In genomic region chr3:168002786-168003368, GRCh38 we compare ENCODE assay signal across 14 cellular contexts.
DNase-seq lines count a peak whose midpoint lies in the region; ATAC-seq and TF ChIP-seq lines count a peak whose summit lies in the region.
"Had no signal": no experiment of that assay in that cellular context is flagged by ENCODE, and none has a peak within 500 bp of the region (broad histone marks: within the 10 kb centered on the region; RNA-seq: fewer than 3 reads in every experiment).

No MANE protein-coding gene starts in this region.

- no peaks in the 10 kb centered on the region for H4K20me1 ChIP-seq in OCI-LY7 (ENCODE audit: insufficient read depth, low read length)

- CTCF ChIA-PET in OCI-LY7 (lab: Charles Lee; ENCODE audit: unreplicated experiment): no interaction called here

- H3K27ac ChIP-seq in OCI-LY7 (ENCODE audit: low read depth, low read length, poor library complexity, severe bottlenecking): no peak overlapping the region
- H3K27ac ChIP-seq: cardiac muscle cell had no signal

- no TSS peak for BruUV-seq in OCI-LY7 (replicated peaks; lab: Mats Ljungman, UMichigan)

- intact Hi-C loops in OCI-LY7 (cut with micrococcal nuclease; ENCODE audit: unreplicated experiment) (no loop called here), Right ventricle myocardium superior (cut with DNase I) (no loop called here)

- H3K9me3 ChIP-seq in OCI-LY7 (ENCODE audit: low read length): no peaks in the 10 kb centered on the region

- H3K79me2 ChIP-seq in OCI-LY7 (ENCODE audit: insufficient read depth, low read depth, low read length): no peaks in the 10 kb centered on the region

- in situ Hi-C loops in KBM-7 (cut with MboI; ENCODE audit: low pct_unique_long_range_greater_than_20kb, low sequenced_read_pairs): no loop called here
- in situ Hi-C loops in GM13976 (cut with MboI; ENCODE audit: low sequenced_read_pairs, unreplicated experiment): no loop called here

- TF ChIP-seq CTCF in fibroblast of pulmonary artery (IDR thresholded peaks at IDR 0.05; ENCODE audit: low read length, missing control alignments) (no peak), OCI-LY7 (conservative IDR thresholded peaks at IDR 0.05; ENCODE audit: low read length) (no peak), GM13976 (IDR thresholded peaks at IDR 0.05; ENCODE audit: borderline replicate concordance, control extremely low read depth, extremely low read depth, insufficient read depth, missing control alignments) (no peak)

- H3K9me2 ChIP-seq in OCI-LY7 (ENCODE audit: insufficient read depth, low read length): peaks cover 4% of the 10 kb centered on the region; the same call in 1 of the 2 replicates

- ATAC-seq in Right ventricle myocardium superior (ENCODE audit: poor library complexity): no peak
- ATAC-seq: CD8-positive, alpha-beta T cell; stimulated activated memory B cell treated with anti-CD40 and anti-IgM and Interleukin-4, amounts not matched to agents 10 μg/mL and 1 μg/mL and 100 μg/mL, for 72 hours had no signal

- 0 out of 2 replicates have a peak, but pooled peaks cover 3% of the 10 kb centered on the region for H3K36me3 ChIP-seq in OCI-LY7 (ENCODE audit: insufficient read depth, low read length)
- H3K36me3 ChIP-seq: cardiac muscle cell had no signal

- H2AFZ ChIP-seq in OCI-LY7 (ENCODE audit: low read length): no peak overlapping the region

- peak; percentile 85 for DNase-seq in COR-L47 (lab: John Stamatoyannopoulos, UW)
- DNase-seq in KBM-7: peak; percentile 20
- peak; percentile 67 for DNase-seq in SHP77 treated with DMSO at 0.1 percent for 48 hours (lab: John Stamatoyannopoulos, UW)
- peak; percentile 76 for DNase-seq in fibroblast of pulmonary artery (ENCODE audit: low read depth)
- DNase-seq in OCI-LY7 (ENCODE audit: low spot score): no peak
- no peak for DNase-seq in GM13976 (ENCODE audit: low spot score)
- no peak for DNase-seq in Right ventricle myocardium superior
- DNase-seq in glomerular visceral epithelial cell (ENCODE audit: extremely low spot score): no peak
- DNase-seq: activated CD8-positive, alpha-beta memory T cell treated with anti-CD3 and anti-CD28 coated beads, Interleukin-2, amount 50 U/mL, for 48 hours; CD8-positive, alpha-beta T cell; NCI-H1436; T-helper 1 cell had no signal

- H3K4me3 ChIP-seq in fibroblast of pulmonary artery (replicated peaks; ENCODE audit: low read depth, low read length) (no peak overlapping the region), OCI-LY7 (ENCODE audit: low read depth, low read length, poor library complexity, severe bottlenecking) (no peak overlapping the region)
- H3K4me3 ChIP-seq: cardiac muscle cell had no signal

- H3K4me1 ChIP-seq in OCI-LY7 (ENCODE audit: insufficient read depth, low read length, poor library complexity, severe bottlenecking): no peaks in the 10 kb centered on the region

- POLR2A ChIA-PET in OCI-LY7 (lab: Charles Lee): interaction anchor here (0.6 to 0.7 kb wide), 2 partner anchors 41 to 797 kb away, joined by 3 read pairs; no protein-coding TSS in a partner anchor

- H3K4me2 ChIP-seq in OCI-LY7 (ENCODE audit: low read length): no peak overlapping the region

Comparison
In these comparisons a context has a peak if more than half of its experiments do, and no peak if none do; other contexts are left out.
1. DNase-seq: peak in COR-L47 (single experiment), KBM-7 (single experiment), SHP77 treated with DMSO at 0.1 percent for 48 hours (single experiment) and fibroblast of pulmonary artery (single experiment); none in OCI-LY7 (single experiment), GM13976 (single experiment), Right ventricle myocardium superior (single experiment) and glomerular visceral epithelial cell (single experiment).